Comparison of ENCODE assay signal across 8 cellular contexts in the genomic region with DNA sequence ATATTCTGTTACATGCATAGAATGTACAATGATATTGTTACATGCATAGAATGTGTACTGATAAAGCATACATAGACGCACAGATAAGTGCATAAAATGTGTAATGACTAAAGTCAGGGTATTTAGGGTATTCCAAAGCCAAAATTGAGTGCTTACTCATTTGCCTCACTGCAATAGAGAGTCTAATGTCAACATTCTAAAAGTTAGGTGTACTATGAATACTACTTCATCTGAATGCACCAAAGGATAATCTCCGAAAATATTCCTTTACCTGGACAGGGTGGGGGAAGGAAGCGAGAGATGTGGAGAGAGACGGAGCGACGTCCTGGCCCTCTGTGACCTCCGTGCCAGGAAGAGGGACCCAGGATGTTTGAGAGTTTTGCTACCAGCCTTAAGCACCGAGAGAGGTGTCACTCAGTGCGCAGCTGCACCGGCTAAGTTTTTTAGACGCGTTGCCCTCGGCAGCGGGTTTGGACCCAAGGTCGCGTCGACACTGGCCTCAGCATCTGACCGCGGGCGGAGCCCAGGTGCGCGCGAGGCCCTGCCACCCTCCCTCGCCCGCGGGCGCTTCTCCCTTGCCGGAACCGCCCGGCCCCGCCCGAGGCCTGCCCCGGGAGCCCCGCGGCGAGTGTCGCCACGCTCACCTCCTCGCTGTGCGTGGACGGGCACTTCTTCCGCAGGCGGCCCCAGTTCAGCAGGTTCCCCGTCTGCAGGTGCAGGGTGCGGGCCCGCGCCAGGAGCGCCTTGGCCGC. TPM values are rescaled to one million over a fixed set of nuclear protein-coding genes. Genes with fewer than 3 reads are reported as not detected.
DNase-seq lines count a peak whose midpoint lies in the region; ATAC-seq and TF ChIP-seq lines count a peak whose summit lies in the region.

No MANE protein-coding gene starts in this region.

- peaks cover 0 to 1% (median 0%) of the 10 kb centered on the region in 6 donors for H3K9me3 Mint-ChIP-seq in immature natural killer cell

- peak overlapping the region; percentile 80 for H3K4me3 ChIP-seq in astrocyte of the spinal cord (ENCODE audit: low read depth, low read length)

- peak overlapping the region; percentile 91 to 99 (median 96) for H3K4me3 Mint-ChIP-seq in immature natural killer cell

- peaks cover 0 to 4% (median 3%) of the 10 kb centered on the region in 3 donors for H3K36me3 Mint-ChIP-seq in immature natural killer cell

- H3K27ac Mint-ChIP-seq in immature natural killer cell: peak overlapping the region; percentile 89 to 99 (median 92)

- ATAC-seq in GM19372 (IDR thresholded peaks at IDR 0.05; ENCODE audit: low read depth, unreplicated experiment) (peak; percentile 41), HG03442 (IDR thresholded peaks at IDR 0.05; ENCODE audit: unreplicated experiment) (peak; percentile 31)

- H3K4me1 Mint-ChIP-seq in immature natural killer cell: peaks cover 45 to 54% of the 10 kb centered on the region in 2 donors

- in situ Hi-C loops in astrocyte of the spinal cord (cut with HindIII; ENCODE audit: low sequenced_read_pairs): no loop called here

- no peak for TF ChIP-seq CTCF in astrocyte of the spinal cord (IDR thresholded peaks at IDR 0.05; ENCODE audit: low read depth, low read length)

- DNase-seq in CD1c-positive myeloid dendritic cell (ENCODE audit: extremely low spot score) (peak; percentile 35), T follicular helper cell (ENCODE audit: low read depth) (peak; percentile 20), astrocyte of the spinal cord (ENCODE audit: low read depth, low spot score) (no peak), immature natural killer cell (peak; percentile 51 to 55 (median 52)), DMS114 treated with DMSO at 0.1 percent for 48 hours (lab: John Stamatoyannopoulos, UW; ENCODE audit: unreplicated experiment) (no peak)
- peak; percentile 10 to 23 (median 14) for DNase-seq in stimulated activated CD4-positive, alpha-beta T cell treated with anti-CD3 and anti-CD28 coated beads, Interleukin-12 subunit alpha, Interleukin-12 subunit beta, amount 100 ng/mL, for 48 hours (ENCODE audit: low read depth in 2 of 3, low spot score in 1 of 3)

- peaks cover 0 to 14% (median 7%) of the 10 kb centered on the region in 3 donors for H3K27me3 Mint-ChIP-seq in immature natural killer cell (ENCODE audit: low read depth in 3 of 3)

RNA-seq across cellular contexts. Expression of a gene that starts 0.7 kb away (rescaled TPM):
- 10 to 100 TPM; 14.7 to 30.6 (median 20.9) TPM for polyA plus RNA-seq in immature natural killer cell

RNA-seq across cellular contexts. Expression of a gene that starts 29.6 kb away (rescaled TPM):
- polyA plus RNA-seq in immature natural killer cell: 10 to 100 TPM; 73.8 to 95.4 (median 74.0) TPM

Comparison
In these comparisons a context has a peak if more than half of its experiments do, and no peak if none do; other contexts are left out.
1. DNase-seq: peak in CD1c-positive myeloid dendritic cell (single experiment), T follicular helper cell (single experiment), immature natural killer cell (3 of 3) and stimulated activated CD4-positive, alpha-beta T cell treated with anti-CD3 and anti-CD28 coated beads, Interleukin-12 subunit alpha, Interleukin-12 subunit beta, amount 100 ng/mL, for 48 hours (3 of 3); none in astrocyte of the spinal cord (single experiment) and DMS114 treated with DMSO at 0.1 percent for 48 hours (single experiment).